18 cellular contexts compared by ENCODE assay signal in the genomic region with DNA sequence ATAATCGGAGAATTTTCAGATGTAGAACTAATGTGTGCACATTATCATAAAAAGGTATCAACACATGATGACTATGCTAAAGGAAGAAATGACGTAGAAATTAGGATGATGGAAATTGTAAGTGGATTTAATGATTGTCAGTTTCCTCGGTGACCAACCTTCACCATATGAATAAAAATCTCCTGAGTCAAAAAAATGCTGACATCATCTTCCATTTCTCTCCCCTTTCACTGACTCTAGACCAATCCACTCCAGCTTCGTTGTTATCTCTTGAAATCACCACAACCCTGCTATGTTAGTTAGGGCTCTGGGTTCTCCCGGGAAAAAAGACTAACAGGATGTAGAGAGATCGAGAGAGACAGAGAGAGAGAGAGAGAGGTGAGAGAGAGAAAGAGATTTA.
DNase-seq lines count a peak whose midpoint lies in the region; ATAC-seq, FAIRE-seq and TF ChIP-seq lines count a peak whose summit lies in the region.
"Had no signal": no experiment of that assay in that cellular context is flagged by ENCODE, and none has a peak within 500 bp of the region (broad histone marks: within the 10 kb centered on the region; RNA-seq: fewer than 3 reads in every experiment).

No MANE protein-coding gene starts in this region.

- H3F3A ChIP-seq in PC-9 (ENCODE audit: insufficient read depth, low read depth) (no peaks in the 10 kb centered on the region), smooth muscle cell (ENCODE audit: low read depth) (no peaks in the 10 kb centered on the region)

- H4K20me1 ChIP-seq in PC-9 (ENCODE audit: insufficient read depth) = no peaks in the 10 kb centered on the region
- no peaks in the 10 kb centered on the region for H4K20me1 ChIP-seq in smooth muscle cell (ENCODE audit: low read depth)
- no peaks in the 10 kb centered on the region for H4K20me1 ChIP-seq in mammary epithelial cell (ENCODE audit: insufficient read depth, low read length)

- H3K9me2 ChIP-seq in PC-9 (ENCODE audit: insufficient read depth) = no peaks in the 10 kb centered on the region

- no peak for ATAC-seq in omental fat pad (ENCODE audit: low FRiP score)

- in situ Hi-C loops in mammary epithelial cell (cut with MboI; ENCODE audit: low sequenced_read_pairs in 2 of 2) = no loop called here

- H3K4me3 ChIP-seq in PC-9 = no peak overlapping the region
- H3K4me3 ChIP-seq in smooth muscle cell = no peak overlapping the region
- H3K4me3 ChIP-seq in mammary epithelial cell (replicated peaks in 1 of 3; ENCODE audit: insufficient read depth in 1 of 3, low read depth in 2 of 3, low read length in 3 of 3) = no peak overlapping the region

- dilution Hi-C loops in mammary epithelial cell (cut with HindIII; ENCODE audit: low sequenced_read_pairs) = no loop called here

- no peaks in the 10 kb centered on the region for H3K4me1 ChIP-seq in PC-9 (replicated peaks; ENCODE audit: insufficient read depth)
- H3K4me1 ChIP-seq in smooth muscle cell (ENCODE audit: low read depth) = no peaks in the 10 kb centered on the region
- no peaks in the 10 kb centered on the region for H3K4me1 ChIP-seq in mammary epithelial cell (ENCODE audit: insufficient read depth, low read length)
- H3K4me1 ChIP-seq: Caco-2 had no signal

- H3K79me2 ChIP-seq in PC-9 (ENCODE audit: low read depth) (no peaks in the 10 kb centered on the region), smooth muscle cell (ENCODE audit: low read depth) (no peaks in the 10 kb centered on the region), mammary epithelial cell (ENCODE audit: insufficient read depth, low read length) (no peaks in the 10 kb centered on the region)

- peak; percentile 16 for FAIRE-seq in D721Med (lab: Jason Lieb, UNC)
- FAIRE-seq: HTR-8/SVneo had no signal

- peak; percentile 11 for DNase-seq in A172 (ENCODE audit: low spot score)
- DNase-seq in D721Med (ENCODE audit: insufficient read length, low spot score) = no peak
- DNase-seq in PC-9 = no peak
- DNase-seq in smooth muscle cell (lab: John Stamatoyannopoulos, UW; ENCODE audit: unreplicated experiment) = no peak
- DNase-seq in mammary epithelial cell = no peak
- no peak for DNase-seq in DMS79 treated with DMSO at 0.1 percent for 48 hours (lab: John Stamatoyannopoulos, UW)
- DNase-seq in omental fat pad (ENCODE audit: low spot score) = no peak
- DNase-seq: 8988T; ACHN; Caco-2; CD4-positive, alpha-beta T cell; DMS153; DMS79; GF-D8; GOT3; H9 had no signal

- no TSS peak for BruUV-seq in PC-9 (replicated peaks; lab: Mats Ljungman, UMichigan)
- BruUV-seq in mammary epithelial cell (replicated peaks; lab: Mats Ljungman, UMichigan) = no TSS peak

- H3K4me2 ChIP-seq in PC-9 (no peak overlapping the region), smooth muscle cell (no peak overlapping the region), mammary epithelial cell (ENCODE audit: insufficient read depth, low read depth, low read length) (no peak overlapping the region)

- H3K9ac ChIP-seq in smooth muscle cell (ENCODE audit: low read depth) = no peak overlapping the region
- no peak overlapping the region for H3K9ac ChIP-seq in mammary epithelial cell (ENCODE audit: insufficient read depth, low read length)

- TF ChIP-seq CTCF in D721Med (IDR thresholded peaks at IDR 0.05; ENCODE audit: insufficient read depth, missing control alignments) (no peak), PC-9 (conservative IDR thresholded peaks at IDR 0.05) (no peak), smooth muscle cell (IDR thresholded peaks at IDR 0.05; ENCODE audit: borderline replicate concordance, insufficient read depth, poor library complexity, severe bottlenecking) (no peak), mammary epithelial cell (conservative IDR thresholded peaks at IDR 0.05 in 1 of 2, IDR thresholded peaks at IDR 0.05 in 1 of 2; ENCODE audit: extremely low read depth in 1 of 2, insufficient read depth in 1 of 2, low read depth in 1 of 2, low read length in 2 of 2) (no peak), omental fat pad (IDR thresholded peaks at IDR 0.05) (no peak)

- H3K9me3 ChIP-seq in PC-9 (ENCODE audit: insufficient read depth, low read depth) (0 out of 2 replicates have a peak, but pooled peaks cover 3% of the 10 kb centered on the region), smooth muscle cell (replicated peaks; ENCODE audit: low read depth) (no peaks in the 10 kb centered on the region), mammary epithelial cell (replicated peaks; ENCODE audit: insufficient read depth, low read length) (no peaks in the 10 kb centered on the region)
- H3K9me3 ChIP-seq: Caco-2 had no signal

- H3K27me3 ChIP-seq in PC-9 (ENCODE audit: insufficient read depth, low read depth) (no peaks in the 10 kb centered on the region), smooth muscle cell (ENCODE audit: low read depth) (no peaks in the 10 kb centered on the region), mammary epithelial cell (ENCODE audit: insufficient read depth, low read length) (no peaks in the 10 kb centered on the region)

- H2AFZ ChIP-seq in PC-9 (peak overlapping the region; percentile 69; the same call in 1 of the 2 replicates), smooth muscle cell (ENCODE audit: low read depth) (peak overlapping the region; percentile 31), mammary epithelial cell (ENCODE audit: low read depth, low read length) (no peak overlapping the region)

- POLR2A ChIA-PET in PC-9 (lab: Charles Lee; ENCODE audit: unreplicated experiment) = no interaction called here

- H3K27ac ChIP-seq in PC-9 (no peak overlapping the region), smooth muscle cell (ENCODE audit: low read depth) (no peak overlapping the region), mammary epithelial cell (ENCODE audit: insufficient read depth, low read depth, low read length) (no peak overlapping the region)
- H3K27ac ChIP-seq: C4-2B had no signal

- no peaks in the 10 kb centered on the region for H3K36me3 ChIP-seq in PC-9 (ENCODE audit: low read depth)
- no peaks in the 10 kb centered on the region for H3K36me3 ChIP-seq in smooth muscle cell (ENCODE audit: low read depth)
- no peaks in the 10 kb centered on the region for H3K36me3 ChIP-seq in mammary epithelial cell (ENCODE audit: insufficient read depth, low read length)

- WGBS in smooth muscle cell (ENCODE audit: low lambda C conversion rate) = 81% methylated on average over 6 of the region's 6 CpGs
- 88% methylated on average over 6 of the region's 6 CpGs for WGBS in mammary epithelial cell (ENCODE audit: low coverage, missing lambda C conversion rate)

- intact Hi-C loops in PC-9 (cut with micrococcal nuclease; ENCODE audit: unreplicated experiment) (no loop called here), mammary epithelial cell (cut with micrococcal nuclease) (no loop called here)

- CTCF ChIA-PET in PC-9 (lab: Charles Lee) (no interaction called here), mammary epithelial cell (lab: Charles Lee; ENCODE audit: low non-redundant PET) (no interaction called here)
